ENCODE assay signal across 12 cellular contexts in the genomic region with DNA sequence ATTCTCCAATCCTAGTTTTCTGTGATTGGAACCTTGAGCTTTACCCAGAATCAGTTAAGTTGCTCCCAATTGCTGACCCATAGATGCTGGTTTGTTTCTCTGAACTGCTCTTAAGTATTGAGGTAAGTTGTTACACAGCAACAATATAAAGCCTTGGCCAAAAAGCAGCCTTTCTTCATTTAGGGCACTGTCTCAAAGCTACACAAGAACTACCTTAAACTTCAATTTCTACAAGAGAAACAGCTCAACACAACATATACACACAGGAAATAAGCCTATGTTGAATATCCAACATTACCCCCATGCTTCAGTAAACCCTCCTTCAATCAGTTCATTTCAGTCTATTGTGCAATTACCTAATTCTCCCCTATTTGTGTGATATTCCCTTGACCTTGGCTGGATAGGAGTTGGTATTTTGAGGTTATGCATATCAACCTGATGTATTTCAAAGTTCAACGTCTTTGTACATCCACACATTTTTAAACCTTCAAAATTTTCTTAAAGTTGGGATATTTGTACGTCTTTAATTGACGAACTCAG. TPM values are rescaled to one million over a fixed set of nuclear protein-coding genes. Genes with fewer than 3 reads are reported as not detected.
DNase-seq lines count a peak whose midpoint lies in the region; ATAC-seq, FAIRE-seq and TF ChIP-seq lines count a peak whose summit lies in the region.
"Had no signal": no experiment of that assay in that cellular context is flagged by ENCODE, and none has a peak within 500 bp of the region (broad histone marks: within the 10 kb centered on the region; RNA-seq: fewer than 3 reads in every experiment).

No MANE protein-coding gene starts in this region.

- H3K27ac Mint-ChIP-seq in CD4-positive, CD25-positive, alpha-beta regulatory T cell = peak overlapping the region in 1 of 3 donors; percentile 47

- TF ChIP-seq CTCF in H1 (IDR thresholded peaks at IDR 0.05; ENCODE audit: control extremely low read depth in 1 of 3, insufficient read depth in 1 of 3, low read depth in 1 of 3, low read length in 3 of 3) = no peak

- H3K56ac ChIP-seq in H1 (replicated peaks; ENCODE audit: insufficient read length, low read depth, low read length) = no peak overlapping the region

- FAIRE-seq in H1 (lab: Jason Lieb, UNC) = no peak
- FAIRE-seq: bronchial epithelial cell had no signal

- TF ChIP-seq EP300 in H1 (IDR thresholded peaks at IDR 0.05; ENCODE audit: borderline replicate concordance in 1 of 2, low read depth in 2 of 2, low read length in 2 of 2) = no peak

- CTCF ChIA-PET in H1 (lab: Charles Lee; ENCODE audit: partially characterized antibody) = interaction anchor here (0.8 to 5.6 kb wide), 9 partner anchors 9 to 297 kb away, joined by 3 to 30 read pairs (median 5); a partner anchor contains a TSS

- H4K5ac ChIP-seq in H1 (ENCODE audit: insufficient read length, low read depth, low read length) = no peak overlapping the region

- POLR2A ChIA-PET in H1 (lab: Charles Lee; ENCODE audit: partially characterized antibody) = interaction anchor here (0.7 to 17.3 kb wide), 44 partner anchors 8 to 297 kb away, joined by 3 to 578 read pairs (median 6); a partner anchor contains a TSS

- peaks cover 46 to 91% (median 85%) of the 10 kb centered on the region in 4 donors for H3K4me1 Mint-ChIP-seq in CD4-positive, CD25-positive, alpha-beta regulatory T cell

- no peak overlapping the region for H2BK120ac ChIP-seq in H1 (replicated peaks; ENCODE audit: low read depth, low read length)

- no peak overlapping the region for H2BK15ac ChIP-seq in H1 (ENCODE audit: low read length)

- no peak overlapping the region for H2BK12ac ChIP-seq in H1 (ENCODE audit: low read depth, low read length)

- H3K4me3 Mint-ChIP-seq in CD4-positive, CD25-positive, alpha-beta regulatory T cell = peak overlapping the region in 1 of 4 donors; percentile 0

- no peak overlapping the region for H2AK5ac ChIP-seq in H1 (ENCODE audit: low read depth, low read length)

- no peak overlapping the region for H3K14ac ChIP-seq in H1 (ENCODE audit: insufficient read length)

- 87% methylated on average over 3 of the region's 3 CpGs; no CpG with 5 or more reads in 1 of the 2 experiments for WGBS in H1 (ENCODE audit: extremely low coverage in 1 of 2, insufficient coverage in 1 of 2, insufficient read length in 1 of 2, insufficient replicate concordance in 2 of 2, low coverage in 1 of 2, low lambda C conversion rate in 2 of 2, missing lambda C conversion rate in 1 of 2), 2 experiments

- peak overlapping the region; percentile 44 for H3K27ac ChIP-seq in CD4-positive, CD25-positive, alpha-beta regulatory T cell (ENCODE audit: insufficient read depth, low read length, poor library complexity, severe bottlenecking)
- H3K27ac ChIP-seq in H1 (ENCODE audit: low read depth, low read length) = no peak overlapping the region

- H3K36me3 Mint-ChIP-seq in CD4-positive, CD25-positive, alpha-beta regulatory T cell = peaks cover 64% of the 10 kb centered on the region

- H4K91ac ChIP-seq in H1 (replicated peaks; ENCODE audit: insufficient read length, low read length) = no peak overlapping the region

- H3K4me3 ChIP-seq in CD4-positive, CD25-positive, alpha-beta regulatory T cell (ENCODE audit: low read depth, low read length) = no peak overlapping the region
- H3K4me3 ChIP-seq in H1 (ENCODE audit: extremely low read depth in 1 of 4, insufficient read depth in 2 of 4, low read depth in 3 of 4, low read length in 4 of 4) = no peak overlapping the region

- H3K23me2 ChIP-seq in H1 (ENCODE audit: low read depth, low read length) = no peaks in the 10 kb centered on the region

- H3K79me2 ChIP-seq in H1 (ENCODE audit: control insufficient read depth in 1 of 2, insufficient read depth in 2 of 2, low read length in 2 of 2) = peaks cover 0 to 24% of the 10 kb centered on the region in 2 experiments; a peak in 2 of 4 replicates

- H4K8ac ChIP-seq in H1 (ENCODE audit: extremely low read depth, insufficient read depth, low read length) = no peak overlapping the region

- no peak for TF ChIP-seq RAD21 in H1 (IDR thresholded peaks at IDR 0.05 in 1 of 2, conservative IDR thresholded peaks at IDR 0.05 in 1 of 2; ENCODE audit: low read depth in 2 of 2, low read length in 2 of 2)

- no peak overlapping the region for H2BK20ac ChIP-seq in H1 (ENCODE audit: low read length)

- H3K18ac ChIP-seq in H1 (ENCODE audit: extremely low read depth, low read length) = no peak overlapping the region

- no peaks in the 10 kb centered on the region for H3K79me1 ChIP-seq in H1 (ENCODE audit: low read depth, low read length)

- peaks cover 68% of the 10 kb centered on the region for H3K36me3 ChIP-seq in CD4-positive, CD25-positive, alpha-beta regulatory T cell (ENCODE audit: control insufficient read depth, insufficient read depth, low read length)
- peaks cover 39 to 66% (median 56%) of the 10 kb centered on the region in 4 experiments for H3K36me3 ChIP-seq in H1 (ENCODE audit: control insufficient read depth in 2 of 4, insufficient read depth in 4 of 4, low read length in 3 of 4)

- H3K4ac ChIP-seq in H1 (replicated peaks; ENCODE audit: insufficient read length, low read depth, low read length) = no peak overlapping the region

- H3K9ac ChIP-seq in H1 (replicated peaks in 1 of 4; ENCODE audit: extremely low read depth in 1 of 4, low read depth in 3 of 4, low read length in 3 of 4) = no peak overlapping the region

- H3K9me3 Mint-ChIP-seq in CD4-positive, CD25-positive, alpha-beta regulatory T cell = peaks cover 0 to 1% (median 0%) of the 10 kb centered on the region in 7 donors
- H3K9me3 Mint-ChIP-seq: activated T-helper 2 cell treated with anti-CD3 and anti-CD28 coated beads, Interferon-gamma antibody, Interleukin-2, Interleukin-4, amounts not matched to agents 10 μg/mL and 5 μg/mL and 100 μg/mL, durations not matched to agents 14 hours and 24 hours and 36 hours had no signal

- H3K27me3 ChIP-seq in CD4-positive, CD25-positive, alpha-beta regulatory T cell (ENCODE audit: control insufficient read depth, insufficient read depth, low read length) = no peaks in the 10 kb centered on the region
- H3K27me3 ChIP-seq in H1 (replicated peaks in 1 of 4; ENCODE audit: control insufficient read depth in 3 of 4, extremely low read depth in 1 of 4, insufficient read depth in 3 of 4, low read length in 3 of 4) = no peaks in the 10 kb centered on the region

- no peak for DNase-seq in CD4-positive, CD25-positive, alpha-beta regulatory T cell
- DNase-seq in SK-N-DZ (ENCODE audit: low spot score) = peak; percentile 25
- no peak for DNase-seq in H1 (ENCODE audit: low read depth in 1 of 2, low spot score in 2 of 2)
- DNase-seq in NOMO-1 (lab: John Stamatoyannopoulos, UW; ENCODE audit: unreplicated experiment in 2 of 2) = no peak
- DNase-seq in T-helper 9 cell = no peak
- DNase-seq: activated CD4-positive, CD25-positive, alpha-beta regulatory T cell; COR-L47; NCI-H1092 had no signal

- no peak overlapping the region for H3K23ac ChIP-seq in H1 (ENCODE audit: insufficient read length)

- peaks cover 18 to 25% of the 10 kb centered on the region in 2 experiments for H4K20me1 ChIP-seq in H1 (replicated peaks in 1 of 2; ENCODE audit: control insufficient read depth in 1 of 2, insufficient read depth in 2 of 2, low read length in 2 of 2)

- peak; percentile 5 for TF ChIP-seq POLR2A in GM19099 (IDR thresholded peaks at IDR 0.05; ENCODE audit: extremely low read depth, insufficient read length, low read depth)
- TF ChIP-seq POLR2A in H1 (IDR thresholded peaks at IDR 0.05; ENCODE audit: control extremely low read depth in 1 of 2, low read depth in 2 of 2, low read length in 2 of 2) = peak; percentile 21 to 87

- H2BK5ac ChIP-seq in H1 (ENCODE audit: low read depth, low read length) = no peak overlapping the region

- peaks cover 57% of the 10 kb centered on the region for H3K4me1 ChIP-seq in CD4-positive, CD25-positive, alpha-beta regulatory T cell (ENCODE audit: control insufficient read depth, insufficient read depth, low read length, poor library complexity, severe bottlenecking)
- H3K4me1 ChIP-seq in H1 (replicated peaks in 1 of 4; ENCODE audit: control insufficient read depth in 3 of 4, insufficient read depth in 4 of 4, low read length in 3 of 4) = no peaks in the 10 kb centered on the region

- no peaks in the 10 kb centered on the region for H3K9me3 ChIP-seq in CD4-positive, CD25-positive, alpha-beta regulatory T cell (ENCODE audit: control insufficient read depth in 2 of 2, low read length in 2 of 2)
- no peaks in the 10 kb centered on the region for H3K9me3 ChIP-seq in H1 (ENCODE audit: insufficient read depth in 2 of 2, low read depth in 1 of 2, low read length in 1 of 2)

- no peak for ATAC-seq in CD4-positive, CD25-positive, alpha-beta regulatory T cell (ENCODE audit: low read depth in 2 of 2)
- ATAC-seq in GM18861 (IDR thresholded peaks at IDR 0.05; ENCODE audit: unreplicated experiment) = no peak

- no peak overlapping the region for H2AFZ ChIP-seq in H1 (ENCODE audit: low read length)

- peaks cover 4% of the 10 kb centered on the region for H3K27me3 Mint-ChIP-seq in CD4-positive, CD25-positive, alpha-beta regulatory T cell

- H3K4me2 ChIP-seq in H1 (ENCODE audit: insufficient read depth in 1 of 2, low read depth in 2 of 2, low read length in 2 of 2) = no peak overlapping the region

RNA-seq across cellular contexts. Expression of a gene that starts 11.5 kb away (rescaled TPM):
- 465 TPM for total RNA-seq in CD4-positive, CD25-positive, alpha-beta regulatory T cell
- polyA plus RNA-seq in CD4-positive, CD25-positive, alpha-beta regulatory T cell = 100 to 1,000 TPM; 506 to 541 (median 520) TPM
- polyA plus RNA-seq in SK-N-DZ (2014; cell fraction: cytosol; rRNA removed) = 224 and 337 TPM in 2 replicates
- 659 and 1,103 TPM in 2 replicates for polyA plus RNA-seq in SK-N-DZ (2014; cell fraction: nucleus; rRNA removed)
- 1,232 and 1,255 TPM in 2 replicates for total RNA-seq in H1 (2021; fragmentation: NEBNext Ultra II Directional; extraction: Animal tissue kit (Norgen Biotek cat#: 25700))
- 194 and 276 TPM in 2 replicates for polyA plus RNA-seq in H1 (2011; rRNA removed)
- 827 TPM for polyA plus RNA-seq in H1 (2011; cell fraction: cytosol; rRNA removed)
- polyA plus RNA-seq in H1 (2011; cell fraction: nucleus; rRNA removed) = 197 TPM
- polyA plus RNA-seq in H1 (2012, experiment 1 of 2) = 1,566 to 1,828 TPM (median 1,703 TPM) in 4 replicates
- polyA plus RNA-seq in H1 (2012, experiment 2 of 2) = 307 TPM
- 749 TPM for polyA plus RNA-seq in H1 (2013, experiment 1 of 2)
- 693 TPM for polyA plus RNA-seq in H1 (2013, experiment 2 of 2)
- polyA minus RNA-seq in H1 (2011; rRNA and poly(A)+ RNA removed) = 157 and 166 TPM in 2 replicates
- polyA minus RNA-seq in H1 (2011; cell fraction: cytosol; rRNA and poly(A)+ RNA removed) = 245 TPM
- 224 TPM for polyA minus RNA-seq in H1 (2011; cell fraction: nucleus; rRNA and poly(A)+ RNA removed)

RNA-seq across cellular contexts. Expression of a gene that starts 12.5 kb away (rescaled TPM):
- total RNA-seq in CD4-positive, CD25-positive, alpha-beta regulatory T cell = 115 TPM
- polyA plus RNA-seq in CD4-positive, CD25-positive, alpha-beta regulatory T cell = 100 to 1,000 TPM in 3 of 4 donors, 10 to 100 TPM in 1; 89.1 to 135 (median 125) TPM
- polyA plus RNA-seq in SK-N-DZ (2014; cell fraction: cytosol; rRNA removed) = 532 and 556 TPM in 2 replicates
- 613 and 634 TPM in 2 replicates for polyA plus RNA-seq in SK-N-DZ (2014; cell fraction: nucleus; rRNA removed)
- total RNA-seq in H1 (2021; fragmentation: NEBNext Ultra II Directional; extraction: Animal tissue kit (Norgen Biotek cat#: 25700)) = 252 and 258 TPM in 2 replicates
- 48.7 and 71.3 TPM in 2 replicates for polyA plus RNA-seq in H1 (2011; rRNA removed)
- polyA plus RNA-seq in H1 (2011; cell fraction: cytosol; rRNA removed) = 108 TPM
- polyA plus RNA-seq in H1 (2011; cell fraction: nucleus; rRNA removed) = 30.8 TPM
- polyA plus RNA-seq in H1 (2012, experiment 1 of 2) = 126 to 242 TPM (median 134 TPM) in 4 replicates
- polyA plus RNA-seq in H1 (2012, experiment 2 of 2) = 21.1 TPM
- 208 TPM for polyA plus RNA-seq in H1 (2013, experiment 1 of 2)
- 214 TPM for polyA plus RNA-seq in H1 (2013, experiment 2 of 2)
- polyA minus RNA-seq in H1 (2011; rRNA and poly(A)+ RNA removed) = 30.5 and 38.3 TPM in 2 replicates
- 47.8 TPM for polyA minus RNA-seq in H1 (2011; cell fraction: cytosol; rRNA and poly(A)+ RNA removed)
- 130 TPM for polyA minus RNA-seq in H1 (2011; cell fraction: nucleus; rRNA and poly(A)+ RNA removed)

RNA-seq across cellular contexts. Expression of a gene that starts 37.1 kb away (rescaled TPM):
- total RNA-seq in CD4-positive, CD25-positive, alpha-beta regulatory T cell = 10.9 TPM
- polyA plus RNA-seq in CD4-positive, CD25-positive, alpha-beta regulatory T cell = 10 to 100 TPM in 3 of 4 donors, 1 to 10 TPM in 1; 8.8 to 13.9 (median 13.2) TPM
- polyA plus RNA-seq in SK-N-DZ (2014; cell fraction: cytosol; rRNA removed) = 30.8 and 33.6 TPM in 2 replicates
- 19.5 and 23.0 TPM in 2 replicates for polyA plus RNA-seq in SK-N-DZ (2014; cell fraction: nucleus; rRNA removed)
- total RNA-seq in H1 (2021; fragmentation: NEBNext Ultra II Directional; extraction: Animal tissue kit (Norgen Biotek cat#: 25700)) = 62.6 and 64.9 TPM in 2 replicates
- 27.6 and 76.5 TPM in 2 replicates for polyA plus RNA-seq in H1 (2011; rRNA removed)
- 39.6 TPM for polyA plus RNA-seq in H1 (2011; cell fraction: cytosol; rRNA removed)
- polyA plus RNA-seq in H1 (2011; cell fraction: nucleus; rRNA removed) = 19.2 TPM
- 35.5 to 56.0 TPM (median 45.7 TPM) in 4 replicates for polyA plus RNA-seq in H1 (2012, experiment 1 of 2)
- 14.2 TPM for polyA plus RNA-seq in H1 (2012, experiment 2 of 2)
- 169 TPM for polyA plus RNA-seq in H1 (2013, experiment 1 of 2)
- polyA plus RNA-seq in H1 (2013, experiment 2 of 2) = 181 TPM
- polyA minus RNA-seq in H1 (2011; rRNA and poly(A)+ RNA removed) = 35.9 and 101 TPM in 2 replicates
- polyA minus RNA-seq in H1 (2011; cell fraction: cytosol; rRNA and poly(A)+ RNA removed) = 22.8 TPM
- 35.1 TPM for polyA minus RNA-seq in H1 (2011; cell fraction: nucleus; rRNA and poly(A)+ RNA removed)
